9 cellular contexts compared by ENCODE assay signal in genomic region chr1:64861611-64862010, GRCh38.
DNase-seq lines count a peak whose midpoint lies in the region; ATAC-seq and TF ChIP-seq lines count a peak whose summit lies in the region.
"Had no signal": no experiment of that assay in that cellular context is flagged by ENCODE, and none has a peak within 500 bp of the region (broad histone marks: within the 10 kb centered on the region; RNA-seq: fewer than 3 reads in every experiment).

No MANE protein-coding gene starts in this region.

- H3K27me3 Mint-ChIP-seq in stimulated activated naive CD8-positive, alpha-beta T cell treated with anti-CD3 and anti-CD28 coated beads, Interleukin-15, Interleukin-2, amounts not matched to agents 100 ng/mL and 50 ng/mL, for 24 hours, result no peaks in the 10 kb centered on the region
- no peaks in the 10 kb centered on the region for H3K27me3 Mint-ChIP-seq in stimulated activated naive CD8-positive, alpha-beta T cell treated with anti-CD3 and anti-CD28 coated beads, Interleukin-15, amount 100 ng/mL, for 72 hours
- no peaks in the 10 kb centered on the region for H3K27me3 Mint-ChIP-seq in activated naive CD8-positive, alpha-beta T cell
- H3K27me3 Mint-ChIP-seq: activated naive CD4-positive, alpha-beta T cell treated with anti-CD3 and anti-CD28 coated beads, Interleukin-2, amount 10 ng/mL, durations not matched to agents 7 days and 5 days had no signal

- peaks cover 29% of the 10 kb centered on the region for H3K4me1 Mint-ChIP-seq in stimulated activated naive CD8-positive, alpha-beta T cell treated with anti-CD3 and anti-CD28 coated beads, Interleukin-15, Interleukin-2, amounts not matched to agents 100 ng/mL and 50 ng/mL, for 24 hours (ENCODE audit: low read depth)
- H3K4me1 Mint-ChIP-seq in stimulated activated naive CD8-positive, alpha-beta T cell treated with anti-CD3 and anti-CD28 coated beads, Interleukin-15, amount 100 ng/mL, for 72 hours, result peaks cover 32% of the 10 kb centered on the region
- peaks cover 22% of the 10 kb centered on the region for H3K4me1 Mint-ChIP-seq in activated naive CD8-positive, alpha-beta T cell (ENCODE audit: low read depth)

- H3K4me3 ChIP-seq in kidney epithelial cell (ENCODE audit: low read depth, low read length), result no peak overlapping the region

- H3K36me3 Mint-ChIP-seq in stimulated activated naive CD8-positive, alpha-beta T cell treated with anti-CD3 and anti-CD28 coated beads, Interleukin-15, Interleukin-2, amounts not matched to agents 100 ng/mL and 50 ng/mL, for 24 hours (ENCODE audit: low read depth), result peaks cover 59% of the 10 kb centered on the region
- peaks cover 14% of the 10 kb centered on the region for H3K36me3 Mint-ChIP-seq in activated naive CD8-positive, alpha-beta T cell

- TF ChIP-seq CTCF in kidney epithelial cell (IDR thresholded peaks at IDR 0.05; ENCODE audit: insufficient read depth, low read length, poor library complexity, severe bottlenecking) (peak; percentile 44), GM20000 (IDR thresholded peaks at IDR 0.05; ENCODE audit: extremely low read depth, missing control alignments) (no peak)

- no peaks in the 10 kb centered on the region for H3K27me3 ChIP-seq in kidney epithelial cell (ENCODE audit: control insufficient read depth, insufficient read depth, low read length)

- peak overlapping the region; percentile 31 for H3K27ac Mint-ChIP-seq in stimulated activated naive CD8-positive, alpha-beta T cell treated with anti-CD3 and anti-CD28 coated beads, Interleukin-15, Interleukin-2, amounts not matched to agents 100 ng/mL and 50 ng/mL, for 24 hours
- peak overlapping the region in 1 of 2 donors; percentile 57 for H3K27ac Mint-ChIP-seq in stimulated activated naive CD8-positive, alpha-beta T cell treated with anti-CD3 and anti-CD28 coated beads, Interleukin-15, amount 100 ng/mL, for 72 hours
- peak overlapping the region; percentile 76 for H3K27ac Mint-ChIP-seq in activated naive CD8-positive, alpha-beta T cell
- H3K27ac Mint-ChIP-seq: activated naive CD4-positive, alpha-beta T cell treated with anti-CD3 and anti-CD28 coated beads, Interleukin-2, amount 10 ng/mL, durations not matched to agents 7 days and 5 days had no signal

- no peak overlapping the region for H3K4me3 Mint-ChIP-seq in stimulated activated naive CD8-positive, alpha-beta T cell treated with anti-CD3 and anti-CD28 coated beads, Interleukin-15, Interleukin-2, amounts not matched to agents 100 ng/mL and 50 ng/mL, for 24 hours
- no peak overlapping the region for H3K4me3 Mint-ChIP-seq in stimulated activated naive CD8-positive, alpha-beta T cell treated with anti-CD3 and anti-CD28 coated beads, Interleukin-15, amount 100 ng/mL, for 72 hours
- H3K4me3 Mint-ChIP-seq in activated naive CD8-positive, alpha-beta T cell, result no peak overlapping the region
- H3K4me3 Mint-ChIP-seq: activated naive CD4-positive, alpha-beta T cell treated with anti-CD3 and anti-CD28 coated beads, Interleukin-2, amount 10 ng/mL, durations not matched to agents 7 days and 5 days had no signal

- H3K9me3 Mint-ChIP-seq in stimulated activated naive CD8-positive, alpha-beta T cell treated with anti-CD3 and anti-CD28 coated beads, Interleukin-15, Interleukin-2, amounts not matched to agents 100 ng/mL and 50 ng/mL, for 24 hours, result no peaks in the 10 kb centered on the region
- H3K9me3 Mint-ChIP-seq in stimulated activated naive CD8-positive, alpha-beta T cell treated with anti-CD3 and anti-CD28 coated beads, Interleukin-15, amount 100 ng/mL, for 72 hours, result no peaks in the 10 kb centered on the region
- no peaks in the 10 kb centered on the region for H3K9me3 Mint-ChIP-seq in activated naive CD8-positive, alpha-beta T cell (ENCODE audit: low read depth)
- H3K9me3 Mint-ChIP-seq: activated naive CD4-positive, alpha-beta T cell treated with anti-CD3 and anti-CD28 coated beads, Interleukin-2, amount 10 ng/mL, durations not matched to agents 7 days and 5 days had no signal

- DNase-seq in stimulated activated naive CD8-positive, alpha-beta T cell treated with anti-CD3 and anti-CD28 coated beads, Interleukin-15, amount 100 ng/mL, for 72 hours, result no peak
- no peak for DNase-seq in kidney epithelial cell (ENCODE audit: low read depth)
- no peak for DNase-seq in GM20000 (ENCODE audit: low spot score)
- DNase-seq in NCI-H128 (lab: John Stamatoyannopoulos, UW; ENCODE audit: unreplicated experiment), result no peak
- DNase-seq: activated naive CD4-positive, alpha-beta T cell treated with anti-CD3 and anti-CD28 coated beads, Interleukin-2, amount 10 ng/mL, durations not matched to agents 7 days and 5 days had no signal

- ATAC-seq in stimulated activated naive CD8-positive, alpha-beta T cell treated with anti-CD3 and anti-CD28 coated beads, Interleukin-15, amount 100 ng/mL, for 72 hours, result no peak
- ATAC-seq in HG02588 (IDR thresholded peaks at IDR 0.05; ENCODE audit: unreplicated experiment), result no peak
- no peak for ATAC-seq in HG03521 (IDR thresholded peaks at IDR 0.05; ENCODE audit: unreplicated experiment)

- peaks cover 3% of the 10 kb centered on the region for H3K36me3 ChIP-seq in kidney epithelial cell (ENCODE audit: control insufficient read depth, insufficient read depth, low read length)
